8 cellular contexts compared by ENCODE assay signal in genomic region chr5:56816546-56817081, GRCh38. TPM values are rescaled to one million over a fixed set of nuclear protein-coding genes. Genes with fewer than 3 reads are reported as not detected.
DNase-seq lines count a peak whose midpoint lies in the region; ATAC-seq and TF ChIP-seq lines count a peak whose summit lies in the region.

No MANE protein-coding gene starts in this region.

- H3K36me3 ChIP-seq in muscle layer of colon (ENCODE audit: insufficient read depth, low read length) (no peaks in the 10 kb centered on the region), stomach (no peaks in the 10 kb centered on the region)

- TF ChIP-seq POLR2A in erythroblast (IDR thresholded peaks at IDR 0.05; ENCODE audit: low read length) = peak; percentile 23
- no peak for TF ChIP-seq POLR2A in stomach (IDR thresholded peaks at IDR 0.05)

- intact Hi-C loops in stomach (cut with DNase I; ENCODE audit: low total_unique reads) = no loop called here

- H3K27ac ChIP-seq in muscle layer of colon (ENCODE audit: low read depth, low read length) (peak overlapping the region; percentile 79), stomach (peak overlapping the region; percentile 88 to 100 (median 97))

- no peak for TF ChIP-seq EP300 in stomach (IDR thresholded peaks at IDR 0.05)

- H3K9me3 ChIP-seq in muscle layer of colon (ENCODE audit: low read length) (no peaks in the 10 kb centered on the region), stomach (no peaks in the 10 kb centered on the region)

- DNase-seq in AG09309 (ENCODE audit: low read depth) (no peak), NOMO-1 (lab: John Stamatoyannopoulos, UW; ENCODE audit: unreplicated experiment in 2 of 2) (peak; percentile 65 to 71), activated T-cell treated with anti-CD3 and anti-CD28 coated beads for 48 hours (ENCODE audit: low read depth) (peak; percentile 58), erythroblast (lab: John Stamatoyannopoulos, UW) (peak; percentile 75 to 81), stomach (peak; percentile 60)

- TF ChIP-seq CTCF in AG09309 (IDR thresholded peaks at IDR 0.05; ENCODE audit: control insufficient read depth, insufficient read depth, low read depth, low read length, missing control alignments) (no peak), stomach (IDR thresholded peaks at IDR 0.05) (peak in 1 of 7 experiments; percentile 8)

- H3K27me3 ChIP-seq in muscle layer of colon (ENCODE audit: control insufficient read depth in 1 of 2, insufficient read depth in 2 of 2, low read length in 2 of 2) = no peaks in the 10 kb centered on the region
- H3K27me3 ChIP-seq in stomach = no peaks in the 10 kb centered on the region

- peak overlapping the region; percentile 65 for H3K9ac ChIP-seq in muscle layer of colon (ENCODE audit: low read length)

- WGBS in stomach, 5 donors = 0 to 2% (median 1%) methylated on average over 41 to 43 of the region's 43 CpGs

- ATAC-seq in GM18517 (IDR thresholded peaks at IDR 0.05; ENCODE audit: unreplicated experiment) (peak; percentile 51), HG02973 (IDR thresholded peaks at IDR 0.05; ENCODE audit: unreplicated experiment) (peak; percentile 34)

- H3K4me3 ChIP-seq in AG09309 (ENCODE audit: control insufficient read depth, low read depth, low read length) (peak overlapping the region; percentile 58), muscle layer of colon (ENCODE audit: low read depth in 1 of 2, low read length in 2 of 2) (peak overlapping the region; percentile 83 to 90), stomach (peak overlapping the region; percentile 70 to 93 (median 89))

- peaks cover 9% of the 10 kb centered on the region for H3K4me1 ChIP-seq in muscle layer of colon (ENCODE audit: insufficient read depth, low read length)
- peaks cover 7 to 55% (median 33%) of the 10 kb centered on the region in 4 donors for H3K4me1 ChIP-seq in stomach

RNA-seq across cellular contexts. Expression of gene MAP3K1, which starts 1.3 kb away (rescaled TPM):
- total RNA-seq in stomach = 10 to 100 TPM in 3 of 5 donors, 1 to 10 TPM in 2; 6.1 to 30.7 (median 15.4) TPM
- 1 to 10 TPM; 3.8 to 6.5 (median 4.4) TPM for polyA plus RNA-seq in stomach
